In the genomic region with DNA sequence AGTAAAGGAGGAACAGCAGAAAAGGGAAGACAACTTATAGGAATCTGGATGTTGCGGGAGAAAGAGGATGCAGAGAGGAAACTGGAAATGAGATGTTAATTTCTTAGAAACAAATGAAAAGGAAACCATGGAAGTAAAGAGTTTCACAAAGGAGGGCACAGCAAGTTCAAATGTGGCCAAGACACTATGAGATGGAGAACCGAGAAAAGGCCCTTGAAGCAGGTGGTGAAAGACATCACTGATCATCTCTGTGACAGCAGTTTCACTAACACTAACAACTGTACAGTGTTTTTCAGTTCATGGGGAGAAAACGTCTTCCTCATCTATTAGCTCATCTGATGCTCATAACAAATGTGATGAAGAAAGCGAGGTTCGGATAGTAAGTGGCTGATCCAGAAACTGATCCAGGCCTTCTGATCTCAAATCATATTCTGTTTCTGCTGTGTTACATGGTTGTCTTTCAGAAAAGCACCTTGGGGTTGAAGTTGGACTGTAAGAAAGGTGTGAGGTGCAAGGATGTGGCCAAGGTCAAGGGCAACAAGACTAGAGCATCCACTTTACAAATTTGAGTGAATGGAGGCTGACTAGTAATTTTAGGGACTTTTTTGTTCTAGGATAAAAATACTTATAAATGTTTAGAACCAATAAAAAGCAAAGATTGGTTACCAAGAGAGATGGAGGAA, we compare ENCODE assay signal across 11 cellular contexts.
A peak's percentile ranks its signal among the peaks of the same experiment; 100 is the strongest.
DNase-seq lines count a peak whose midpoint lies in the region; ATAC-seq and TF ChIP-seq lines count a peak whose summit lies in the region.
"Had no signal": no experiment of that assay in that cellular context is flagged by ENCODE, and none has a peak within 500 bp of the region (broad histone marks: within the 10 kb centered on the region; RNA-seq: fewer than 3 reads in every experiment).

No MANE protein-coding gene starts in this region.

- H3K4me3 ChIP-seq in CD8-positive, alpha-beta memory T cell (ENCODE audit: low read length), result no peak overlapping the region
- H3K4me3 ChIP-seq in PC-3 (ENCODE audit: low read length), result no peak overlapping the region
- H3K4me3 ChIP-seq: tibial artery had no signal

- no peaks in the 10 kb centered on the region for H3K27me3 ChIP-seq in CD8-positive, alpha-beta memory T cell (ENCODE audit: insufficient read depth, low read length, poor library complexity, severe bottlenecking)
- no peaks in the 10 kb centered on the region for H3K27me3 ChIP-seq in PC-3 (ENCODE audit: low read length)
- H3K27me3 ChIP-seq: tibial artery had no signal

- H3K4me3 Mint-ChIP-seq in CD8-positive, alpha-beta memory T cell, result no peak overlapping the region
- H3K4me3 Mint-ChIP-seq in WTC11, result no peak overlapping the region

- no peaks in the 10 kb centered on the region for H3K4me1 ChIP-seq in CD8-positive, alpha-beta memory T cell (ENCODE audit: insufficient read depth, low read length)
- H3K4me1 ChIP-seq in PC-3 (ENCODE audit: insufficient read depth, low read length), result no peaks in the 10 kb centered on the region
- H3K4me1 ChIP-seq: tibial artery had no signal

- H3K36me3 ChIP-seq in CD8-positive, alpha-beta memory T cell (ENCODE audit: insufficient read depth, low read length), result no peaks in the 10 kb centered on the region
- no peaks in the 10 kb centered on the region for H3K36me3 ChIP-seq in PC-3 (ENCODE audit: low read depth, low read length)
- H3K36me3 ChIP-seq: tibial artery had no signal

- H3K4me2 ChIP-seq in PC-3 (ENCODE audit: low read length), result no peak overlapping the region

- BruUV-seq in PC-3 (replicated peaks; lab: Mats Ljungman, UMichigan), result no TSS peak

- no peaks in the 10 kb centered on the region for H3F3A ChIP-seq in PC-3 (ENCODE audit: low read length, unreplicated experiment)

- ATAC-seq in GM18499 (IDR thresholded peaks at IDR 0.05; ENCODE audit: insufficient read depth, unreplicated experiment), result peak; percentile 97
- peak; percentile 98 for ATAC-seq in GM19463 (IDR thresholded peaks at IDR 0.05; ENCODE audit: unreplicated experiment)
- ATAC-seq in HG02884 (IDR thresholded peaks at IDR 0.05; ENCODE audit: unreplicated experiment), result peak; percentile 98
- ATAC-seq in HG03521 (IDR thresholded peaks at IDR 0.05; ENCODE audit: unreplicated experiment), result peak; percentile 97
- ATAC-seq in WTC11, result no peak
- no peak for ATAC-seq in PC-3

- CTCF ChIA-PET in CD8-positive, alpha-beta memory T cell (lab: Charles Lee), result no interaction called here
- CTCF ChIA-PET in WTC11 (lab: Charles Lee) (no interaction called here), PC-3 (lab: Charles Lee) (no interaction called here)

- H3K27ac ChIP-seq in CD8-positive, alpha-beta memory T cell (ENCODE audit: low read depth, low read length), result no peak overlapping the region
- H3K27ac ChIP-seq in PC-3 (ENCODE audit: low read length), result no peak overlapping the region
- H3K27ac ChIP-seq: tibial artery had no signal

- H3K9ac ChIP-seq in PC-3 (ENCODE audit: low read length), result no peak overlapping the region

- no peaks in the 10 kb centered on the region for H3K9me3 ChIP-seq in CD8-positive, alpha-beta memory T cell (ENCODE audit: low read length)
- H3K9me3 ChIP-seq in PC-3 (ENCODE audit: low read length), result peaks cover 34% of the 10 kb centered on the region; the same call in 1 of the 2 replicates
- H3K9me3 ChIP-seq: tibial artery had no signal

- H3K79me2 ChIP-seq in PC-3 (ENCODE audit: low read length), result no peaks in the 10 kb centered on the region

- H3K27me3 Mint-ChIP-seq in CD8-positive, alpha-beta memory T cell, result no peaks in the 10 kb centered on the region
- H3K27me3 Mint-ChIP-seq in WTC11 (ENCODE audit: low read depth), result peaks cover 24% of the 10 kb centered on the region

- H3K9me2 ChIP-seq in PC-3 (replicated peaks; ENCODE audit: low read length), result no peaks in the 10 kb centered on the region

- intact Hi-C loops in PC-3 (cut with micrococcal nuclease), result no loop called here

- no peaks in the 10 kb centered on the region for H4K20me1 ChIP-seq in PC-3 (ENCODE audit: low read length)

- DNase-seq in CD8-positive, alpha-beta memory T cell, result no peak
- DNase-seq in NCI-H1694 (lab: John Stamatoyannopoulos, UW) (no peak), WTC11 (ENCODE audit: low spot score) (no peak), PC-3 (no peak)
- DNase-seq: NCI-H1092 treated with DMSO at 0.1 percent for 48 hours, posterior cingulate gyrus, tibial artery had no signal

- H3K27ac Mint-ChIP-seq in CD8-positive, alpha-beta memory T cell, result no peak overlapping the region
- no peak overlapping the region for H3K27ac Mint-ChIP-seq in WTC11

- no peaks in the 10 kb centered on the region for H3K36me3 Mint-ChIP-seq in CD8-positive, alpha-beta memory T cell
- H3K36me3 Mint-ChIP-seq in WTC11, result no peaks in the 10 kb centered on the region

- POLR2A ChIA-PET in CD8-positive, alpha-beta memory T cell (lab: Charles Lee), result no interaction called here
- POLR2A ChIA-PET in WTC11 (lab: Charles Lee), result no interaction called here
- POLR2A ChIA-PET in PC-3 (lab: Charles Lee; ENCODE audit: unreplicated experiment), result no interaction called here

- TF ChIP-seq CTCF in WTC11 (IDR thresholded peaks at IDR 0.05) (no peak), PC-3 (conservative IDR thresholded peaks at IDR 0.05; ENCODE audit: low read depth, low read length) (no peak)

- peaks cover 0 to 5% (median 2%) of the 10 kb centered on the region in 5 donors for H3K9me3 Mint-ChIP-seq in CD8-positive, alpha-beta memory T cell
- no peaks in the 10 kb centered on the region for H3K9me3 Mint-ChIP-seq in WTC11

- H3K4me1 Mint-ChIP-seq in CD8-positive, alpha-beta memory T cell, result no peaks in the 10 kb centered on the region
- no peaks in the 10 kb centered on the region for H3K4me1 Mint-ChIP-seq in WTC11

- H2AFZ ChIP-seq in PC-3 (ENCODE audit: low read length), result no peak overlapping the region

TF ChIP-seq in WTC11, 78 proteins besides CTCF, POLR2A, EP300 and RAD21 (continues in another document):
- TF ChIP-seq NFYB (CRISPR knock-in tag; conservative IDR thresholded peaks at IDR 0.05; ENCODE audit: low read depth) (no peak), CREM (CRISPR knock-in tag; IDR thresholded peaks at IDR 0.05) (no peak), JUN (CRISPR knock-in tag; IDR thresholded peaks at IDR 0.05) (no peak), NR1H2 (CRISPR knock-in tag; IDR thresholded peaks at IDR 0.05) (no peak), SMAD3 (CRISPR knock-in tag; IDR thresholded peaks at IDR 0.05; ENCODE audit: borderline replicate concordance) (no peak)
- TF ChIP-seq, protein P1, sequence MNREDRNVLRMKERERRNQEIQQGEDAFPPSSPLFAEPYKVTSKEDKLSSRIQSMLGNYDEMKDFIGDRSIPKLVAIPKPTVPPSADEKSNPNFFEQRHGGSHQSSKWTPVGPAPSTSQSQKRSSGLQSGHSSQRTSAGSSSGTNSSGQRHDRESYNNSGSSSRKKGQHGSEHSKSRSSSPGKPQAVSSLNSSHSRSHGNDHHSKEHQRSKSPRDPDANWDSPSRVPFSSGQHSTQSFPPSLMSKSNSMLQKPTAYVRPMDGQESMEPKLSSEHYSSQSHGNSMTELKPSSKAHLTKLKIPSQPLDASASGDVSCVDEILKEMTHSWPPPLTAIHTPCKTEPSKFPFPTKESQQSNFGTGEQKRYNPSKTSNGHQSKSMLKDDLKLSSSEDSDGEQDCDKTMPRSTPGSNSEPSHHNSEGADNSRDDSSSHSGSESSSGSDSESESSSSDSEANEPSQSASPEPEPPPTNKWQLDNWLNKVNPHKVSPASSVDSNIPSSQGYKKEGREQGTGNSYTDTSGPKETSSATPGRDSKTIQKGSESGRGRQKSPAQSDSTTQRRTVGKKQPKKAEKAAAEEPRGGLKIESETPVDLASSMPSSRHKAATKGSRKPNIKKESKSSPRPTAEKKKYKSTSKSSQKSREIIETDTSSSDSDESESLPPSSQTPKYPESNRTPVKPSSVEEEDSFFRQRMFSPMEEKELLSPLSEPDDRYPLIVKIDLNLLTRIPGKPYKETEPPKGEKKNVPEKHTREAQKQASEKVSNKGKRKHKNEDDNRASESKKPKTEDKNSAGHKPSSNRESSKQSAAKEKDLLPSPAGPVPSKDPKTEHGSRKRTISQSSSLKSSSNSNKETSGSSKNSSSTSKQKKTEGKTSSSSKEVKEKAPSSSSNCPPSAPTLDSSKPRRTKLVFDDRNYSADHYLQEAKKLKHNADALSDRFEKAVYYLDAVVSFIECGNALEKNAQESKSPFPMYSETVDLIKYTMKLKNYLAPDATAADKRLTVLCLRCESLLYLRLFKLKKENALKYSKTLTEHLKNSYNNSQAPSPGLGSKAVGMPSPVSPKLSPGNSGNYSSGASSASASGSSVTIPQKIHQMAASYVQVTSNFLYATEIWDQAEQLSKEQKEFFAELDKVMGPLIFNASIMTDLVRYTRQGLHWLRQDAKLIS (CRISPR knock-in tag; IDR thresholded peaks at IDR 0.05; ENCODE audit: borderline replicate concordance), result no peak
- TF ChIP-seq, protein P2, sequence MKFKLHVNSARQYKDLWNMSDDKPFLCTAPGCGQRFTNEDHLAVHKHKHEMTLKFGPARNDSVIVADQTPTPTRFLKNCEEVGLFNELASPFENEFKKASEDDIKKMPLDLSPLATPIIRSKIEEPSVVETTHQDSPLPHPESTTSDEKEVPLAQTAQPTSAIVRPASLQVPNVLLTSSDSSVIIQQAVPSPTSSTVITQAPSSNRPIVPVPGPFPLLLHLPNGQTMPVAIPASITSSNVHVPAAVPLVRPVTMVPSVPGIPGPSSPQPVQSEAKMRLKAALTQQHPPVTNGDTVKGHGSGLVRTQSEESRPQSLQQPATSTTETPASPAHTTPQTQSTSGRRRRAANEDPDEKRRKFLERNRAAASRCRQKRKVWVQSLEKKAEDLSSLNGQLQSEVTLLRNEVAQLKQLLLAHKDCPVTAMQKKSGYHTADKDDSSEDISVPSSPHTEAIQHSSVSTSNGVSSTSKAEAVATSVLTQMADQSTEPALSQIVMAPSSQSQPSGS (CRISPR knock-in tag; IDR thresholded peaks at IDR 0.05; ENCODE audit: borderline replicate concordance, low read depth), result no peak
- TF ChIP-seq, protein P3, sequence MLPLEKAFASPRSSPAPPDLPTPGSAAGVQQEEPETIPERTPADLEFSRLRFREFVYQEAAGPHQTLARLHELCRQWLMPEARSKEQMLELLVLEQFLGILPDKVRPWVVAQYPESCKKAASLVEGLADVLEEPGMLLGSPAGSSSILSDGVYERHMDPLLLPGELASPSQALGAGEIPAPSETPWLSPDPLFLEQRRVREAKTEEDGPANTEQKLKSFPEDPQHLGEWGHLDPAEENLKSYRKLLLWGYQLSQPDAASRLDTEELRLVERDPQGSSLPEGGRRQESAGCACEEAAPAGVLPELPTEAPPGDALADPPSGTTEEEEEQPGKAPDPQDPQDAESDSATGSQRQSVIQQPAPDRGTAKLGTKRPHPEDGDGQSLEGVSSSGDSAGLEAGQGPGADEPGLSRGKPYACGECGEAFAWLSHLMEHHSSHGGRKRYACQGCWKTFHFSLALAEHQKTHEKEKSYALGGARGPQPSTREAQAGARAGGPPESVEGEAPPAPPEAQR (CRISPR knock-in tag; IDR thresholded peaks at IDR 0.05), result no peak

Comparison
In these comparisons a context has a peak if more than half of its experiments do, and no peak if none do; other contexts are left out.
1. ATAC-seq: peak in GM18499 (single experiment), GM19463 (single experiment), HG02884 (single experiment) and HG03521 (single experiment); none in WTC11 (single experiment) and PC-3 (single experiment).